12 cellular contexts compared by ENCODE assay signal in genomic region chr22:46761017-46761416, GRCh38. TPM values are rescaled to one million over a fixed set of nuclear protein-coding genes. Genes with fewer than 3 reads are reported as not detected.
A peak's percentile ranks its signal among the peaks of the same experiment; 100 is the strongest.
DNase-seq lines count a peak whose midpoint lies in the region; ATAC-seq and TF ChIP-seq lines count a peak whose summit lies in the region.
"Had no signal": no experiment of that assay in that cellular context is flagged by ENCODE, and none has a peak within 500 bp of the region (broad histone marks: within the 10 kb centered on the region; RNA-seq: fewer than 3 reads in every experiment).

No MANE protein-coding gene starts in this region.

- intact Hi-C loops in left cardiac atrium (cut with DNase I): no loop called here

- peaks cover 49% of the 10 kb centered on the region for H3K4me1 Mint-ChIP-seq in activated T-cell treated with anti-CD3 and anti-CD28 coated beads, Interleukin-2, amount 50 U/mL, for 24 hours (ENCODE audit: low read depth)
- H3K4me1 Mint-ChIP-seq in glutamatergic neuron (ENCODE audit: low read depth, unreplicated experiment): peaks cover 8% of the 10 kb centered on the region
- H3K4me1 Mint-ChIP-seq in stimulated activated naive CD8-positive, alpha-beta T cell treated with anti-CD3 and anti-CD28 coated beads, Interleukin-15, amount 100 ng/mL, for 72 hours: peaks cover 56% of the 10 kb centered on the region

- no peaks in the 10 kb centered on the region for H3K27me3 ChIP-seq in WERI-Rb-1 (ENCODE audit: insufficient read depth, low read depth, severe bottlenecking)
- H3K27me3 ChIP-seq: heart left ventricle had no signal

- H3K9me3 Mint-ChIP-seq in activated T-cell treated with anti-CD3 and anti-CD28 coated beads, Interleukin-2, amount 50 U/mL, for 24 hours: peaks cover 5% of the 10 kb centered on the region
- H3K9me3 Mint-ChIP-seq in glutamatergic neuron (ENCODE audit: unreplicated experiment): peaks cover 18% of the 10 kb centered on the region
- H3K9me3 Mint-ChIP-seq in stimulated activated naive CD8-positive, alpha-beta T cell treated with anti-CD3 and anti-CD28 coated beads, Interleukin-15, amount 100 ng/mL, for 72 hours: peaks cover 8 to 10% of the 10 kb centered on the region in 2 donors

- peaks cover 66% of the 10 kb centered on the region for H3K36me3 Mint-ChIP-seq in activated T-cell treated with anti-CD3 and anti-CD28 coated beads, Interleukin-2, amount 50 U/mL, for 24 hours (ENCODE audit: low read depth)
- peaks cover 13% of the 10 kb centered on the region for H3K36me3 Mint-ChIP-seq in glutamatergic neuron (ENCODE audit: unreplicated experiment)

- no peak overlapping the region for H3K4me3 ChIP-seq in WERI-Rb-1 (ENCODE audit: low read depth, low read length)

- H3K4me3 Mint-ChIP-seq in activated T-cell treated with anti-CD3 and anti-CD28 coated beads, Interleukin-2, amount 50 U/mL, for 24 hours: peak overlapping the region; percentile 100
- H3K4me3 Mint-ChIP-seq in glutamatergic neuron (ENCODE audit: unreplicated experiment): peak overlapping the region; percentile 98
- H3K4me3 Mint-ChIP-seq in stimulated activated naive CD8-positive, alpha-beta T cell treated with anti-CD3 and anti-CD28 coated beads, Interleukin-15, amount 100 ng/mL, for 72 hours: peak overlapping the region; percentile 100

- no peak for DNase-seq in activated T-cell treated with anti-CD3 and anti-CD28 coated beads, Interleukin-2, amount 50 U/mL, for 24 hours
- DNase-seq in activated T-cell treated with anti-CD3 and anti-CD28 coated beads for 4 hours (no peak), WERI-Rb-1 (peak; percentile 24), glutamatergic neuron (no peak), kidney glomerular epithelial cell (lab: John Stamatoyannopoulos, UW) (no peak), globus pallidus (ENCODE audit: low spot score) (no peak), left cardiac atrium (no peak)
- DNase-seq in stimulated activated naive CD8-positive, alpha-beta T cell treated with anti-CD3 and anti-CD28 coated beads, Interleukin-15, amount 100 ng/mL, for 72 hours: no peak
- DNase-seq: C1 segment of cervical spinal cord; heart left ventricle; retina; stimulated activated naive CD4-positive, alpha-beta T cell treated with Interleukin-2 at 50 U/mL for 16 hours had no signal

- ATAC-seq in stimulated activated naive CD8-positive, alpha-beta T cell treated with anti-CD3 and anti-CD28 coated beads, Interleukin-15, amount 100 ng/mL, for 72 hours: no peak
- ATAC-seq in left cardiac atrium: no peak
- ATAC-seq: heart left ventricle had no signal

- H3K36me3 ChIP-seq in WERI-Rb-1: peaks cover 10% of the 10 kb centered on the region

- peak overlapping the region; percentile 91 for H3K27ac ChIP-seq in WERI-Rb-1

- H3K9me3 ChIP-seq in WERI-Rb-1 (ENCODE audit: severe bottlenecking): peaks cover 10% of the 10 kb centered on the region

- TF ChIP-seq CTCF in WERI-Rb-1 (IDR thresholded peaks at IDR 0.05; ENCODE audit: low read depth, low read length): no peak
- TF ChIP-seq CTCF in glutamatergic neuron (IDR thresholded peaks at IDR 0.05; ENCODE audit: partially characterized antibody, unreplicated experiment): no peak

- H3K27me3 Mint-ChIP-seq in activated T-cell treated with anti-CD3 and anti-CD28 coated beads, Interleukin-2, amount 50 U/mL, for 24 hours: no peaks in the 10 kb centered on the region
- H3K27me3 Mint-ChIP-seq in glutamatergic neuron (ENCODE audit: unreplicated experiment): peaks cover 7% of the 10 kb centered on the region
- H3K27me3 Mint-ChIP-seq in stimulated activated naive CD8-positive, alpha-beta T cell treated with anti-CD3 and anti-CD28 coated beads, Interleukin-15, amount 100 ng/mL, for 72 hours: no peaks in the 10 kb centered on the region

- H3K27ac Mint-ChIP-seq in activated T-cell treated with anti-CD3 and anti-CD28 coated beads, Interleukin-2, amount 50 U/mL, for 24 hours: peak overlapping the region; percentile 89
- H3K27ac Mint-ChIP-seq in glutamatergic neuron (ENCODE audit: unreplicated experiment): peak overlapping the region; percentile 31
- no peak overlapping the region for H3K27ac Mint-ChIP-seq in stimulated activated naive CD8-positive, alpha-beta T cell treated with anti-CD3 and anti-CD28 coated beads, Interleukin-15, amount 100 ng/mL, for 72 hours

RNA-seq across cellular contexts. Expression of gene TBC1D22A, which starts 1.4 kb away (rescaled TPM):
- 23.0 TPM for total RNA-seq in glutamatergic neuron (ENCODE audit: unreplicated experiment)
- total RNA-seq in left cardiac atrium: 10 to 100 TPM; 15.8 to 17.4 TPM

RNA-seq across cellular contexts. Expression of gene CERK, which starts 23.0 kb away (rescaled TPM):
- total RNA-seq in glutamatergic neuron (ENCODE audit: unreplicated experiment): 145 TPM
- 10 to 100 TPM; 47.5 to 70.0 TPM for total RNA-seq in left cardiac atrium

Comparison
In these comparisons a context has a peak if more than half of its experiments do, and no peak if none do; other contexts are left out.
1. H3K27ac Mint-ChIP-seq: peak in activated T-cell treated with anti-CD3 and anti-CD28 coated beads, Interleukin-2, amount 50 U/mL, for 24 hours (single experiment) and glutamatergic neuron (single experiment); none in stimulated activated naive CD8-positive, alpha-beta T cell treated with anti-CD3 and anti-CD28 coated beads, Interleukin-15, amount 100 ng/mL, for 72 hours (0 of 2).
2. Peak in every context shown above with its lines, with median percentiles within 50 percentile points of each other: H3K4me3 Mint-ChIP-seq.